ENCODE assay signal across 1 cellular context in the genomic region with DNA sequence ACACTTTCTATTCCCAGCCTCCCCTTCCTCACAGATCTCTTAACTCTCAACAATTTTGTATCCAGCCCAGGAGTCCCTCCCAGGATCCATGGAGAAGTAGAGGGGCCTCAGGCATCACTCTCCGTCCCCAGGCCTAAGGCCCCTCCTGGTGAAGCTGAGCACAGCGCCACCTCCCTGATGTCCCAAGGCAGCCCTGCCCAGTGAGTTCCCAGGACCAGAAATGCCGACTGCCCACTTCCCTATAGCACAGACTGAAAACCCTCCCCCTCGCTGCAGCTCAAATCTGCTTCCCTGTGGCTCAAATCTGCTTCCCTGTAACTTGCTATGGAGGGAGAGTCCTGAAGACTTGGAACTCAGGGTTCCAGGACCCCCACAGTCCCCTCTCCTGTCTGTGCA.
TF ChIP-seq lines count a peak whose summit lies in the region.

No MANE protein-coding gene starts in this region.

TF ChIP-seq in H1, 55 proteins besides CTCF, POLR2A, EP300 and RAD21:
- no peak for TF ChIP-seq TEAD4 (IDR thresholded peaks at IDR 0.05; ENCODE audit: low read depth, low read length)
- TF ChIP-seq SIN3A (conservative IDR thresholded peaks at IDR 0.05 in 1 of 2, IDR thresholded peaks at IDR 0.05 in 1 of 2; ENCODE audit: low read depth in 1 of 2, low read length in 2 of 2): no peak
- TF ChIP-seq SP1 (IDR thresholded peaks at IDR 0.05; ENCODE audit: low read depth, low read length): no peak
- no peak for TF ChIP-seq JUND (IDR thresholded peaks at IDR 0.05; ENCODE audit: low read length)
- TF ChIP-seq SIX5 (IDR thresholded peaks at IDR 0.05; ENCODE audit: low read depth, low read length): no peak
